Comparison of ENCODE assay signal across 9 cellular contexts in genomic region chr19:39212377-39212742, GRCh38. TPM values are rescaled to one million over a fixed set of nuclear protein-coding genes. Genes with fewer than 3 reads are reported as not detected.
DNase-seq lines count a peak whose midpoint lies in the region; ATAC-seq and TF ChIP-seq lines count a peak whose summit lies in the region.
"Had no signal": no experiment of that assay in that cellular context is flagged by ENCODE, and none has a peak within 500 bp of the region (broad histone marks: within the 10 kb centered on the region; RNA-seq: fewer than 3 reads in every experiment).

No MANE protein-coding gene starts in this region.

- peak; percentile 98 for TF ChIP-seq RAD21 in HCT116 (IDR thresholded peaks at IDR 0.05; ENCODE audit: low read depth)

- H3K27me3 ChIP-seq in HCT116 (ENCODE audit: insufficient read depth, low read length) (no peaks in the 10 kb centered on the region), WERI-Rb-1 (ENCODE audit: insufficient read depth, low read depth, severe bottlenecking) (no peaks in the 10 kb centered on the region), mammary epithelial cell (ENCODE audit: insufficient read depth, low read length) (no peaks in the 10 kb centered on the region)

- CTCF ChIA-PET in HCT116 (lab: Charles Lee) (interaction anchor here (0.7 to 3.8 kb wide), 7 partner anchors 89 to 161 kb away, joined by 3 to 32 read pairs (median 5); partner anchors contain the start of gene SAMD4B), mammary epithelial cell (lab: Charles Lee; ENCODE audit: low non-redundant PET) (no interaction called here)

- H3K4me3 Mint-ChIP-seq in chondrocyte (ENCODE audit: unreplicated experiment), result no peak overlapping the region

- no peaks in the 10 kb centered on the region for H3K4me1 Mint-ChIP-seq in chondrocyte (ENCODE audit: low read depth)

- TF ChIP-seq CTCF in 22Rv1 (IDR thresholded peaks at IDR 0.05) (peak; percentile 37), HCT116 (IDR thresholded peaks at IDR 0.05 in 2 of 3, conservative IDR thresholded peaks at IDR 0.05 in 1 of 3; ENCODE audit: borderline replicate concordance in 1 of 3, insufficient read depth in 1 of 3, low read depth in 2 of 3, low read length in 2 of 3) (peak; percentile 68 to 96 (median 85)), WERI-Rb-1 (IDR thresholded peaks at IDR 0.05; ENCODE audit: low read depth, low read length) (peak; percentile 79), chondrocyte (IDR thresholded peaks at IDR 0.05) (peak; percentile 66), lower leg skin (IDR thresholded peaks at IDR 0.05) (no peak), mammary epithelial cell (conservative IDR thresholded peaks at IDR 0.05 in 1 of 2, IDR thresholded peaks at IDR 0.05 in 1 of 2; ENCODE audit: extremely low read depth in 1 of 2, insufficient read depth in 1 of 2, low read depth in 1 of 2, low read length in 2 of 2) (peak in 1 of 2 donors; percentile 32)

- H3K4me1 ChIP-seq in HCT116 (ENCODE audit: control insufficient read depth in 1 of 2, insufficient read depth in 2 of 2, low read length in 2 of 2) (peaks cover 9 to 12% of the 10 kb centered on the region in 2 experiments; a peak in 3 of 4 replicates), mammary epithelial cell (ENCODE audit: insufficient read depth, low read length) (no peaks in the 10 kb centered on the region)

- 28 to 33% methylated on average over 8 of the region's 8 CpGs for WGBS in lower leg skin, 2 donors
- WGBS in mammary epithelial cell (ENCODE audit: low coverage, missing lambda C conversion rate), result 55% methylated on average over 8 of the region's 8 CpGs

- peak; percentile 53 for DNase-seq in HCT116 (ENCODE audit: low read depth, low spot score)
- DNase-seq in WERI-Rb-1, result peak; percentile 68
- DNase-seq in chondrocyte (ENCODE audit: low spot score), result no peak
- peak; percentile 66 for DNase-seq in sciatic nerve (ENCODE audit: low spot score)
- DNase-seq in lower leg skin (ENCODE audit: low spot score in 2 of 2), result no peak
- DNase-seq in mammary epithelial cell, result no peak

- no peak overlapping the region for H3K9ac ChIP-seq in HCT116 (ENCODE audit: low read length)
- no peak overlapping the region for H3K9ac ChIP-seq in mammary epithelial cell (ENCODE audit: insufficient read depth, low read length)

- peaks cover 14% of the 10 kb centered on the region for H3K9me3 Mint-ChIP-seq in chondrocyte (ENCODE audit: low read depth)

- no peaks in the 10 kb centered on the region for H3K9me3 ChIP-seq in HCT116 (ENCODE audit: control insufficient read depth in 1 of 2, insufficient read depth in 1 of 2, low read depth in 1 of 2, low read length in 2 of 2)
- peaks cover 7% of the 10 kb centered on the region for H3K9me3 ChIP-seq in WERI-Rb-1 (ENCODE audit: severe bottlenecking)
- peaks cover 2% of the 10 kb centered on the region for H3K9me3 ChIP-seq in mammary epithelial cell (replicated peaks; ENCODE audit: insufficient read depth, low read length)

- peaks cover 3% of the 10 kb centered on the region for H3K36me3 Mint-ChIP-seq in chondrocyte (ENCODE audit: low read depth)

- dilution Hi-C loops in mammary epithelial cell (cut with HindIII; ENCODE audit: low sequenced_read_pairs), result loop anchor here (5.0 to 10.0 kb wide), 2 partner anchors 40 to 182 kb away; partner anchors contain the start of genes MED29 and PAF1

- H3K27ac Mint-ChIP-seq in chondrocyte (ENCODE audit: unreplicated experiment), result no peak overlapping the region

- H3K36me3 ChIP-seq in HCT116 (ENCODE audit: control insufficient read depth in 1 of 2, insufficient read depth in 2 of 2, low read length in 2 of 2), result no peaks in the 10 kb centered on the region
- H3K36me3 ChIP-seq in WERI-Rb-1, result no peaks in the 10 kb centered on the region
- H3K36me3 ChIP-seq in mammary epithelial cell (ENCODE audit: insufficient read depth, low read length), result no peaks in the 10 kb centered on the region

- in situ Hi-C loops in mammary epithelial cell (cut with MboI; ENCODE audit: low sequenced_read_pairs in 2 of 2), result no loop called here

- H3K9me2 ChIP-seq in HCT116 (ENCODE audit: insufficient read depth), result no peaks in the 10 kb centered on the region

- peaks cover 29% of the 10 kb centered on the region for H3K27me3 Mint-ChIP-seq in chondrocyte (ENCODE audit: low read depth)

- H3K27ac ChIP-seq in 22Rv1, result no peak overlapping the region
- no peak overlapping the region for H3K27ac ChIP-seq in HCT116 (ENCODE audit: low read depth, low read length)
- H3K27ac ChIP-seq in WERI-Rb-1, result no peak overlapping the region
- H3K27ac ChIP-seq in mammary epithelial cell (ENCODE audit: insufficient read depth, low read depth, low read length), result no peak overlapping the region
- H3K27ac ChIP-seq: epithelial cell of prostate had no signal

- H3K4me2 ChIP-seq in HCT116 (ENCODE audit: low read length), result peak overlapping the region; percentile 63
- no peak overlapping the region for H3K4me2 ChIP-seq in mammary epithelial cell (ENCODE audit: insufficient read depth, low read depth, low read length)

- RAD21 ChIA-PET in HCT116 (lab: Charles Lee; ENCODE audit: low non-redundant PET in 1 of 2, low total read pairs in 2 of 2, uncharacterized antibody in 2 of 2, unreplicated experiment in 2 of 2), result interaction anchor here (0.7 to 0.8 kb wide), 3 partner anchors 24 to 115 kb away, joined by 3 read pairs; no protein-coding TSS in a partner anchor

- TF ChIP-seq POLR2A in HCT116 (IDR thresholded peaks at IDR 0.05; ENCODE audit: borderline replicate concordance, extremely low read depth, insufficient read depth, insufficient read length) (no peak), lower leg skin (IDR thresholded peaks at IDR 0.05) (no peak)

- H4K20me1 ChIP-seq in HCT116 (ENCODE audit: insufficient read depth) (no peaks in the 10 kb centered on the region), mammary epithelial cell (ENCODE audit: insufficient read depth, low read length) (no peaks in the 10 kb centered on the region)

- BruUV-seq in HCT116 (replicated peaks; lab: Mats Ljungman, UMichigan) (no TSS peak), mammary epithelial cell (replicated peaks; lab: Mats Ljungman, UMichigan) (no TSS peak)

- POLR2A ChIA-PET in HCT116 (lab: Charles Lee), result interaction anchor here (1.2 kb wide), 1 partner anchor 111 kb away, joined by 3 read pairs; no protein-coding TSS in a partner anchor

- H3K79me2 ChIP-seq in HCT116 (ENCODE audit: insufficient read depth, low read length) (no peaks in the 10 kb centered on the region), mammary epithelial cell (ENCODE audit: insufficient read depth, low read length) (no peaks in the 10 kb centered on the region)

- H2AFZ ChIP-seq in HCT116 (ENCODE audit: low read depth, low read length, poor library complexity, severe bottlenecking) (peak overlapping the region; percentile 93), mammary epithelial cell (ENCODE audit: low read depth, low read length) (no peak overlapping the region)

- ATAC-seq in HCT116 (peak; percentile 97), sciatic nerve (peak; percentile 28), HG02610 (IDR thresholded peaks at IDR 0.05; ENCODE audit: unreplicated experiment) (no peak)

- intact Hi-C loops in HCT116 (cut with micrococcal nuclease) (loop anchor here (1.0 to 10.0 kb wide), 5 partner anchors 116 to 322 kb away; partner anchors contain the start of genes EID2B, MED29, PAF1 and PLEKHG2), sciatic nerve (cut with DNase I) (no loop called here), lower leg skin (cut with DNase I; ENCODE audit: low total_unique reads) (no loop called here), mammary epithelial cell (cut with micrococcal nuclease) (loop anchor here (1.0 kb wide), 1 partner anchor 116 kb away; no protein-coding TSS in a partner anchor)

- H3K4me3 ChIP-seq in HCT116 (replicated peaks in 1 of 2; ENCODE audit: low read depth in 1 of 2, low read length in 2 of 2), result no peak overlapping the region
- H3K4me3 ChIP-seq in WERI-Rb-1 (ENCODE audit: low read depth, low read length), result no peak overlapping the region
- H3K4me3 ChIP-seq in lower leg skin (ENCODE audit: low read depth, poor library complexity, severe bottlenecking), result no peak overlapping the region
- no peak overlapping the region for H3K4me3 ChIP-seq in mammary epithelial cell (replicated peaks in 1 of 3; ENCODE audit: insufficient read depth in 1 of 3, low read depth in 2 of 3, low read length in 3 of 3)

RNA-seq across cellular contexts. Expression of gene SYCN, which starts 8.3 kb away (rescaled TPM):
- total RNA-seq in HCT116 (2021; ENCODE audit: unreplicated experiment), result not detected
- not detected in 2 replicates for polyA plus RNA-seq in HCT116 (2012)
- total RNA-seq in chondrocyte, result not detected in 3 replicates
- not detected for total RNA-seq in sciatic nerve
- not detected for total RNA-seq in lower leg skin
- total RNA-seq in mammary epithelial cell, result not detected
- polyA plus RNA-seq in mammary epithelial cell, result not detected
- polyA minus RNA-seq in mammary epithelial cell, result not detected

RNA-seq across cellular contexts. Expression of gene NCCRP1, which starts 15.6 kb away (rescaled TPM):
- total RNA-seq in HCT116 (2021; ENCODE audit: unreplicated experiment) (0.12 TPM), chondrocyte (not detected in 3 replicates), sciatic nerve (not detected), lower leg skin (100 to 1,000 TPM; 367 to 798 (median 407) TPM), mammary epithelial cell (under 1 TPM; 0.31 to 0.50 TPM)
- 0.04 TPM in 1 of 2 replicates, not detected in the other for polyA plus RNA-seq in HCT116 (2012)
- polyA plus RNA-seq in mammary epithelial cell, result 0.84 TPM
- 1.4 TPM for polyA minus RNA-seq in mammary epithelial cell

RNA-seq across cellular contexts. Expression of gene IFNL3, which starts 32.4 kb away (rescaled TPM):
- total RNA-seq in HCT116 (2021; ENCODE audit: unreplicated experiment) (not detected), chondrocyte (not detected in 3 replicates), sciatic nerve (not detected), lower leg skin (not detected), mammary epithelial cell (not detected)
- polyA plus RNA-seq in HCT116 (2012), result not detected in 2 replicates
- polyA plus RNA-seq in mammary epithelial cell, result not detected
- not detected for polyA minus RNA-seq in mammary epithelial cell

RNA-seq across cellular contexts. Expression of gene IFNL4, which starts 36.3 kb away (rescaled TPM):
- not detected for total RNA-seq in HCT116 (2021; ENCODE audit: unreplicated experiment)
- 0.07 TPM in 1 of 2 replicates, not detected in the other for polyA plus RNA-seq in HCT116 (2012)
- total RNA-seq in chondrocyte, result not detected in 3 replicates
- total RNA-seq in sciatic nerve, result not detected
- not detected for total RNA-seq in lower leg skin
- total RNA-seq in mammary epithelial cell, result not detected
- polyA plus RNA-seq in mammary epithelial cell, result not detected
- polyA minus RNA-seq in mammary epithelial cell, result not detected

RNA-seq across cellular contexts. Expression of gene IFNL2, which starts 55.8 kb away (rescaled TPM):
- total RNA-seq in HCT116 (2021; ENCODE audit: unreplicated experiment) (not detected), chondrocyte (not detected in 3 replicates), sciatic nerve (not detected), lower leg skin (not detected), mammary epithelial cell (not detected)
- not detected in 2 replicates for polyA plus RNA-seq in HCT116 (2012)
- polyA plus RNA-seq in mammary epithelial cell, result not detected
- not detected for polyA minus RNA-seq in mammary epithelial cell

Comparison
In these comparisons a context has a peak if more than half of its experiments do, and no peak if none do; other contexts are left out.
1. CTCF ChIP-seq: peak in 22Rv1 (single experiment), HCT116 (3 of 3), WERI-Rb-1 (single experiment) and chondrocyte (single experiment); none in lower leg skin (0 of 3).
2. DNase-seq: peak in HCT116 (single experiment), WERI-Rb-1 (single experiment) and sciatic nerve (single experiment); none in chondrocyte (single experiment), lower leg skin (0 of 2) and mammary epithelial cell (single experiment).
3. RNA of gene NCCRP1, which starts 15.6 kb away (total RNA-seq): 367 to 798 TPM in lower leg skin; 0.31 to 0.50 TPM in mammary epithelial cell, not detected in sciatic nerve (single experiment), 0.12 TPM in HCT116 (single experiment) and not detected in chondrocyte; every median in the first group is over 100 times any median in the second.
4. intact Hi-C loops: an anchor here in HCT116 (1.0 to 10.0 kb wide) and mammary epithelial cell (1.0 kb wide); none called in sciatic nerve and lower leg skin.